18 cellular contexts compared by ENCODE assay signal in genomic region chr3:124243253-124243859, GRCh38.
DNase-seq lines count a peak whose midpoint lies in the region; ATAC-seq, FAIRE-seq and TF ChIP-seq lines count a peak whose summit lies in the region.
"Had no signal": no experiment of that assay in that cellular context is flagged by ENCODE, and none has a peak within 500 bp of the region (broad histone marks: within the 10 kb centered on the region; RNA-seq: fewer than 3 reads in every experiment).

No MANE protein-coding gene starts in this region.

- ATAC-seq in left ventricle myocardium superior: peak; percentile 40
- no peak for ATAC-seq in Right ventricle myocardium superior (ENCODE audit: poor library complexity)
- ATAC-seq in GM21825 (IDR thresholded peaks at IDR 0.05; ENCODE audit: unreplicated experiment): no peak
- no peak for ATAC-seq in HG02798 (IDR thresholded peaks at IDR 0.05; ENCODE audit: poor library complexity, unreplicated experiment)

- H3K27me3 Mint-ChIP-seq in chondrocyte (ENCODE audit: low read depth): no peaks in the 10 kb centered on the region

- no peaks in the 10 kb centered on the region for H3K36me3 ChIP-seq in bronchial epithelial cell (ENCODE audit: control insufficient read depth, insufficient read depth, low read length)

- TF ChIP-seq CTCF in bronchial epithelial cell (IDR thresholded peaks at IDR 0.05; ENCODE audit: insufficient read depth, low read length, severe bottlenecking): no peak
- TF ChIP-seq CTCF in chondrocyte (IDR thresholded peaks at IDR 0.05): no peak

- no peak overlapping the region for H3K4me3 ChIP-seq in bronchial epithelial cell (ENCODE audit: low read depth, low read length)

- H3K4me3 Mint-ChIP-seq in chondrocyte (ENCODE audit: unreplicated experiment): no peak overlapping the region

- peak; percentile 88 for FAIRE-seq in bronchial epithelial cell (lab: Jason Lieb, UNC)
- FAIRE-seq: G401.6, HTR-8/SVneo had no signal

- DNase-seq in left ventricle myocardium superior (no peak), Right ventricle myocardium superior (no peak), NCI-H187 treated with DMSO at 0.1 percent for 48 hours (lab: John Stamatoyannopoulos, UW) (peak; percentile 70), bronchial epithelial cell (ENCODE audit: low read depth) (no peak), chondrocyte (ENCODE audit: low spot score) (no peak)
- DNase-seq: ACHN, MM.1S, NCI-H1092 treated with DMSO at 0.1 percent for 48 hours, NCI-H1694 treated with DMSO at 0.1 percent for 48 hours, NCI-H446 treated with DMSO at 0.1 percent for 48 hours, NCI-H82, OCI-M1, SHP77 treated with DMSO at 0.1 percent for 48 hours, SK-N-SH had no signal

- intact Hi-C loops in left ventricle myocardium superior (cut with micrococcal nuclease): no loop called here
- intact Hi-C loops in Right ventricle myocardium superior (cut with DNase I): no loop called here

- H3K4me1 Mint-ChIP-seq in chondrocyte (ENCODE audit: low read depth): peaks cover 10% of the 10 kb centered on the region

- no peaks in the 10 kb centered on the region for H3K9me3 Mint-ChIP-seq in chondrocyte (ENCODE audit: low read depth)

- peaks cover 2% of the 10 kb centered on the region for H3K27me3 ChIP-seq in bronchial epithelial cell (ENCODE audit: control insufficient read depth, insufficient read depth, low read length)

- H3K36me3 Mint-ChIP-seq in chondrocyte (ENCODE audit: low read depth): peaks cover 7% of the 10 kb centered on the region

- no peak overlapping the region for H3K27ac Mint-ChIP-seq in chondrocyte (ENCODE audit: unreplicated experiment)
